ENCODE assay signal across 21 cellular contexts in the genomic region with DNA sequence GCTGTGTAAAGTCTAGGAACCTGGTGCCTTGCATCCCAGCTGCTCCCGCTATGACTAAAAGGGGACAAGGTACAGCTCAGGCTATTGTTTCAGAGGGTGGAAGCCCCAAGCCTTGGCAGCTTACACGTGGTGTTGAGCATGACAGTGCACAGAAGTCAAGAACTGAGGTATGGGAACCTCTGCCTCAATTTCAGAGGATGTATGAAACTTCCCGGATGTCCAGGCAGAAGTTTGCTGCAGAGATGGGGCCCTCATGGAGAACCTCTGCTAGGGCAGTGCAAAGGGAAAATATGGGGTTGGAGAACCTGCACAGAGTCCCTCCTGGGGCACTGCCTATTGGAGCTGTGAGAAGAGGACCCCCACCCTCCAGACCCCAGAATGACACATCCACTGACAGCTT.
"Had no signal": no experiment of that assay in that cellular context is flagged by ENCODE, and none has a peak within 500 bp of the region (broad histone marks: within the 10 kb centered on the region; RNA-seq: fewer than 3 reads in every experiment).

No MANE protein-coding gene starts in this region.

- DNase-seq: activated CD4-positive, alpha-beta memory T cell treated with anti-CD3 and anti-CD28 coated beads, Interleukin-2, amount 10 ng/mL, durations not matched to agents 7 days and 5 days; activated CD4-positive, alpha-beta T cell treated with anti-CD3 and anti-CD28 coated beads, Interleukin-2, amount 10 ng/mL, durations not matched to agents 7 days and 5 days; activated gamma-delta T cell treated with Interleukin-2 at 50 U/mL for 16 hours; activated T-cell treated with anti-CD3 and anti-CD28 coated beads for 4 hours; activated T-cell treated with anti-CD3 and anti-CD28 coated beads, Interleukin-2, amount 50 U/mL, for 48 hours; aorta; caudate nucleus; MV-4-11; NCI-H1105; NCI-H1436; NCI-H1694 treated with DMSO at 0.1 percent for 48 hours; NCI-H2029 treated with DMSO at 0.1 percent for 48 hours; NCI-H510A treated with DMSO at 0.1 percent for 48 hours; PC-3; SHP77 treated with DMSO at 0.1 percent for 48 hours had no signal

- H3K4me3 Mint-ChIP-seq: activated CD4-positive, alpha-beta memory T cell treated with anti-CD3 and anti-CD28 coated beads, Interleukin-2, amount 10 ng/mL, durations not matched to agents 7 days and 5 days; activated CD4-positive, alpha-beta T cell treated with anti-CD3 and anti-CD28 coated beads, Interleukin-2, amount 10 ng/mL, durations not matched to agents 7 days and 5 days; activated naive CD4-positive, alpha-beta T cell treated with anti-CD3 and anti-CD28 coated beads, Interleukin-2, amount 50 U/mL, for 24 hours; T-helper 1 cell treated with Interleukin-12 subunit alpha and Interleukin-12 subunit beta and Interleukin-4 antibody, amounts not matched to agents 30 μg/mL and 1 μg/mL, for 36 hours had no signal

- H3K4me3 ChIP-seq: breast epithelium, coronary artery had no signal

- ATAC-seq: activated CD4-positive, CD25-positive, alpha-beta regulatory T cell treated with anti-CD3 and anti-CD28 coated beads, Interleukin-2, amount 50 U/mL, for 24 hours; PC-3 had no signal

- H3K27me3 ChIP-seq: breast epithelium had no signal

- H3K4me1 ChIP-seq: breast epithelium had no signal

- H3K27me3 Mint-ChIP-seq: activated CD4-positive, alpha-beta memory T cell treated with anti-CD3 and anti-CD28 coated beads, Interleukin-2, amount 10 ng/mL, durations not matched to agents 7 days and 5 days; activated CD4-positive, alpha-beta T cell treated with anti-CD3 and anti-CD28 coated beads, Interleukin-2, amount 10 ng/mL, durations not matched to agents 7 days and 5 days; activated naive CD4-positive, alpha-beta T cell treated with anti-CD3 and anti-CD28 coated beads, Interleukin-2, amount 50 U/mL, for 24 hours had no signal

- H3K27ac Mint-ChIP-seq: activated CD4-positive, alpha-beta memory T cell treated with anti-CD3 and anti-CD28 coated beads, Interleukin-2, amount 10 ng/mL, durations not matched to agents 7 days and 5 days; activated naive CD4-positive, alpha-beta T cell treated with anti-CD3 and anti-CD28 coated beads, Interleukin-2, amount 50 U/mL, for 24 hours; activated T-helper 2 cell treated with anti-CD3 and anti-CD28 coated beads, Interferon-gamma antibody, Interleukin-2, Interleukin-4, amounts not matched to agents 10 μg/mL and 5 μg/mL and 100 μg/mL, durations not matched to agents 14 hours and 24 hours and 36 hours; T-helper 1 cell treated with Interleukin-12 subunit alpha and Interleukin-12 subunit beta and Interleukin-4 antibody, amounts not matched to agents 30 μg/mL and 1 μg/mL, for 36 hours had no signal

- H3K36me3 ChIP-seq: breast epithelium had no signal

- H3K27ac ChIP-seq: breast epithelium, coronary artery had no signal

- H3K4me1 Mint-ChIP-seq: activated CD4-positive, alpha-beta memory T cell treated with anti-CD3 and anti-CD28 coated beads, Interleukin-2, amount 10 ng/mL, durations not matched to agents 7 days and 5 days had no signal
